In the genomic region with DNA sequence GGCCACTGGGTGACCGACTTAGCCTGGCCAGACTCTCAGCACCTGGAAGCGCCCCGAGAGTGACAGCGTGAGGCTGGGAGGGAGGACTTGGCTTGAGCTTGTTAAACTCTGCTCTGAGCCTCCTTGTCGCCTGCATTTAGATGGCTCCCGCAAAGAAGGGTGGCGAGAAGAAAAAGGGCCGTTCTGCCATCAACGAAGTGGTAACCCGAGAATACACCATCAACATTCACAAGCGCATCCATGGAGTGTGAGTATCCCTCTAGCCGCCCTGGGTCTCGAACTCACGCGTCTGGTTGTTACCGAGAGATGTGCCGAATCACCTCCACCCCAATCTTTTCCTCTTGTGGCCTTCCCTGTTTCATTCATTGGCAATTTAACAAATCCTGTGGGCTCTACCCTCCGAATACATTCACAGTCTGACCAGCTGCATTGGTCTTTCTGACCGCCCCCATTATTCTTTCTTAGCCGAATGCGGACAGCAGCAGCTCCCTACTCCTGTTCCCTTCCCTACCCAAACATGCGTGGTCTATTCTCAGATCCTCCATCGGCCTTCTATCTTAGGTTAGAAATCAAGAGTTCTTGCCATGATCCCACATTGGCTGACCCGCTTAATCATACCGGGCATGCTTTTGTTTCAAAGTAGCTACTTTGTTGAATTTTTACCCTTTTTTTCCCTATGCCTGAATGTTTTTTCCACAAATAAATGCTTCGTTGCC, we compare ENCODE assay signal across 8 cellular contexts. TPM values are rescaled to one million over a fixed set of nuclear protein-coding genes. Genes with fewer than 3 reads are reported as not detected.
DNase-seq lines count a peak whose midpoint lies in the region; ATAC-seq and TF ChIP-seq lines count a peak whose summit lies in the region.

No MANE protein-coding gene starts in this region.

- DNase-seq in SIG-M5 treated with dmso at 0.1 percent for 504 hours (lab: John Stamatoyannopoulos, UW; ENCODE audit: unreplicated experiment) (peak; percentile 39), SIG-M5 (lab: John Stamatoyannopoulos, UW) (no peak), Panc1 (ENCODE audit: low read depth, low spot score) (no peak), NCI-H2196 treated with DMSO at 0.1 percent for 48 hours (lab: John Stamatoyannopoulos, UW; ENCODE audit: unreplicated experiment) (no peak), GOT3 (lab: John Stamatoyannopoulos, UW) (no peak)
- DNase-seq in natural killer cell treated with Interleukin-12 subunit alpha and Interleukin-12 subunit beta and Interleukin-15 and Interleukin-18, amount 100 ng/mL, for 72 hours (ENCODE audit: low spot score) = no peak

- TF ChIP-seq CTCF in Panc1 (IDR thresholded peaks at IDR 0.05) = no peak

- H3K27ac Mint-ChIP-seq in natural killer cell treated with Interleukin-12 subunit alpha and Interleukin-12 subunit beta and Interleukin-15 and Interleukin-18, amount 100 ng/mL, for 72 hours = peak overlapping the region; percentile 90 to 96

- peaks cover 37% of the 10 kb centered on the region for H3K4me1 ChIP-seq in Panc1 (ENCODE audit: control insufficient read depth, insufficient read depth, low read length)
- H3K4me1 ChIP-seq in endocrine pancreas (ENCODE audit: control insufficient read depth, insufficient read depth, low read length) = peaks cover 5% of the 10 kb centered on the region

- H3K36me3 ChIP-seq in Panc1 (ENCODE audit: control insufficient read depth, insufficient read depth, low read length) = peaks cover 19% of the 10 kb centered on the region
- H3K36me3 ChIP-seq in endocrine pancreas (ENCODE audit: control insufficient read depth, insufficient read depth, low read length) = peaks cover 10% of the 10 kb centered on the region

- BruUV-seq in Panc1 (replicated peaks; lab: Mats Ljungman, UMichigan) = TSS peak; percentile 80

- CTCF ChIA-PET in Panc1 (lab: Charles Lee) = no interaction called here

- peaks cover 44% of the 10 kb centered on the region for H3K36me3 Mint-ChIP-seq in natural killer cell treated with Interleukin-12 subunit alpha and Interleukin-12 subunit beta and Interleukin-15 and Interleukin-18, amount 100 ng/mL, for 72 hours

- peak overlapping the region; percentile 98 for H3K27ac ChIP-seq in Panc1 (ENCODE audit: low read length)

- ATAC-seq in Panc1 = peak; percentile 4
- ATAC-seq in natural killer cell treated with Interleukin-12 subunit alpha and Interleukin-12 subunit beta and Interleukin-15 and Interleukin-18, amount 100 ng/mL, for 72 hours = no peak
- no peak for ATAC-seq in GM21526 (IDR thresholded peaks at IDR 0.05; ENCODE audit: low FRiP score, unreplicated experiment)

- in situ Hi-C loops in Panc1 (cut with HindIII; ENCODE audit: low pct_unique_long_range_greater_than_20kb, low sequenced_read_pairs) = no loop called here

- H3K4me3 Mint-ChIP-seq in natural killer cell treated with Interleukin-12 subunit alpha and Interleukin-12 subunit beta and Interleukin-15 and Interleukin-18, amount 100 ng/mL, for 72 hours = peak overlapping the region; percentile 95

- H3K4me1 Mint-ChIP-seq in natural killer cell treated with Interleukin-12 subunit alpha and Interleukin-12 subunit beta and Interleukin-15 and Interleukin-18, amount 100 ng/mL, for 72 hours (ENCODE audit: low read depth in 2 of 2) = peaks cover 45 to 47% of the 10 kb centered on the region in 2 donors

- H3K4me3 ChIP-seq in Panc1 (ENCODE audit: low read depth in 2 of 2, low read length in 2 of 2) (peak overlapping the region; percentile 80 to 98), endocrine pancreas (ENCODE audit: control insufficient read depth, insufficient read depth, low read length) (peak overlapping the region; percentile 87)

- peaks cover 0 to 4% of the 10 kb centered on the region in 2 donors for H3K27me3 Mint-ChIP-seq in natural killer cell treated with Interleukin-12 subunit alpha and Interleukin-12 subunit beta and Interleukin-15 and Interleukin-18, amount 100 ng/mL, for 72 hours

- peak overlapping the region; percentile 90 for H3K9ac ChIP-seq in endocrine pancreas (ENCODE audit: control insufficient read depth, insufficient read depth, low read length)

- POLR2A ChIA-PET in Panc1 (lab: Charles Lee) = interaction anchor here (1.1 kb wide), 1 partner anchor 440 kb away, joined by 3 read pairs; the partner anchor contains the start of gene PDCL3

- H3K9me3 ChIP-seq in Panc1 (ENCODE audit: control insufficient read depth, insufficient read depth, low read depth, low read length) = no peaks in the 10 kb centered on the region
- no peaks in the 10 kb centered on the region for H3K9me3 ChIP-seq in endocrine pancreas (ENCODE audit: control insufficient read depth, low read length)

- no peaks in the 10 kb centered on the region for H3K27me3 ChIP-seq in Panc1 (ENCODE audit: control insufficient read depth, insufficient read depth, low read length)
- no peaks in the 10 kb centered on the region for H3K27me3 ChIP-seq in endocrine pancreas (ENCODE audit: control insufficient read depth, insufficient read depth, low read length)

- H3K9me3 Mint-ChIP-seq in natural killer cell treated with Interleukin-12 subunit alpha and Interleukin-12 subunit beta and Interleukin-15 and Interleukin-18, amount 100 ng/mL, for 72 hours = no peaks in the 10 kb centered on the region

- intact Hi-C loops in Panc1 (cut with micrococcal nuclease; ENCODE audit: unreplicated experiment) = no loop called here

RNA-seq across cellular contexts. Expression of gene RPL31, which starts 0.6 kb away (rescaled TPM):
- 682 TPM for total RNA-seq in Panc1 (2021; ENCODE audit: unreplicated experiment)
- 1,449 TPM for polyA plus RNA-seq in Panc1 (2012; ENCODE audit: insufficient read length)
- 1,000 to 10,000 TPM in 1 of 2 donors, 100 to 1,000 TPM in 1; 623 to 1,027 TPM for total RNA-seq in natural killer cell treated with Interleukin-12 subunit alpha and Interleukin-12 subunit beta and Interleukin-15 and Interleukin-18, amount 100 ng/mL, for 72 hours
